Comparison of ENCODE assay signal across 20 cellular contexts in the genomic region with DNA sequence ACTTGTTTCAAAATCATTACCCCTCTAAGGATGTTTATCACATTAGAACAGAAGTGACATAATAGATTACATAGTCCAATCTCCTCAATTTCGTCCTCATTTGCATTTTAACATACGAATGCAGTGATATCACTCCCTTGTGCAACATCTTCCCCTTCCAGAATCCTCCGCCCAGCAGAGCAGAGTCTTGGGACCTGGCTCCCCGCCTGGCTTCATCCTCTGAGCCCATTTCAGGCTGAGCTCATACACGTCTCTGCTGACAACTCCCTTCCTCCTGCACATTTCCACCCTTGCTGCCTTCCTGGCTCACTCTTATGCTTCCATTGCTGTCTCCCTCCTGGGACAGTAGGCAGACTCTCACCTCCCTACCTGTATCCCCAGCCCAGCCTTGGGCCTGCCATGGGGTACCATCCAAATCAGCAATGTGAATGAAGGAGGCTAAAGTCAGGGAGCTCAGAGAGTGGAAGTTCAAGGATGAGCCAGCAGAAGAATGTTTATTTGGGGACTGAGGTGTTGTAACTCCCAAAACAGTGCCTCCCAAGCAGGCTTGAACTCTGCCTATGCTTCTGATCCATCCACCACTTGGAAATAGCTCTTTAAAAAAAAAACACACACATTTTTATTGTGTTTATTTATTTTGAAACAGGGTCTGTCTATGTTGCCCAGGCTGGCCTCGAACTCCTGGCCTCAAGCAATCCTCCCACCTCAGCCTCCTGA.
"Had no signal": no experiment of that assay in that cellular context is flagged by ENCODE, and none has a peak within 500 bp of the region (broad histone marks: within the 10 kb centered on the region; RNA-seq: fewer than 3 reads in every experiment).

No MANE protein-coding gene starts in this region.

- H3K4me3 ChIP-seq: esophagus muscularis mucosa, heart left ventricle, pancreas, right lobe of liver, smooth muscle cell, upper lobe of right lung had no signal

- DNase-seq: activated CD4-positive, alpha-beta memory T cell treated with anti-CD3 and anti-CD28 coated beads, Interleukin-2, amount 10 ng/mL, durations not matched to agents 7 days and 5 days; activated CD4-positive, alpha-beta T cell treated with anti-CD3 and anti-CD28 coated beads, Interleukin-2, amount 10 ng/mL, durations not matched to agents 24 days and 14 days; activated effector memory CD4-positive, alpha-beta T cell treated with Interleukin-2 at 50 U/mL for 16 hours; activated naive CD4-positive, alpha-beta T cell treated with anti-CD3 and anti-CD28 coated beads for 36 hours; activated T-cell treated with anti-CD3 and anti-CD28 coated beads, Interleukin-2, amount 50 U/mL, for 72 hours; anterior cingulate cortex; caudate nucleus; dermis blood vessel endothelial cell; effector CD8-positive, alpha-beta T cell; natural killer cell; pancreas; right lobe of liver; SK-N-SH; stimulated activated CD4-positive, alpha-beta T cell treated with anti-CD3 and anti-CD28 coated beads, Interleukin-15, amount 100 ng/mL, for 24 hours; stimulated activated naive B cell treated with anti-CD40 and anti-IgM and Interleukin-4, amounts not matched to agents 10 μg/mL and 1 μg/mL and 100 μg/mL, for 72 hours; upper lobe of right lung had no signal

- H3K27me3 ChIP-seq: right lobe of liver, upper lobe of right lung had no signal

- H3K9ac ChIP-seq: SK-N-SH had no signal

- H3K4me2 ChIP-seq: SK-N-SH, smooth muscle cell had no signal

- H3K9me3 ChIP-seq: esophagus muscularis mucosa, heart left ventricle, pancreas, right lobe of liver, SK-N-SH, upper lobe of right lung had no signal

- H3K27ac ChIP-seq: esophagus muscularis mucosa, heart left ventricle, pancreas, right lobe of liver, upper lobe of right lung had no signal

- ATAC-seq: activated CD4-positive, CD25-positive, alpha-beta regulatory T cell treated with anti-CD3 and anti-CD28 coated beads, Interleukin-2, amount 50 U/mL, for 24 hours; activated T-cell treated with anti-CD3 and anti-CD28 coated beads, Interleukin-2, amount 50 U/mL, for 72 hours; natural killer cell; right lobe of liver; stimulated activated naive B cell treated with anti-CD40 and anti-IgM and Interleukin-4, amounts not matched to agents 10 μg/mL and 1 μg/mL and 100 μg/mL, for 72 hours; upper lobe of right lung had no signal

- H3K4me1 ChIP-seq: esophagus muscularis mucosa, heart left ventricle, pancreas, right lobe of liver, upper lobe of right lung had no signal

- H3K36me3 ChIP-seq: esophagus muscularis mucosa, heart left ventricle, pancreas, right lobe of liver, upper lobe of right lung had no signal
